1 cellular context compared by ENCODE assay signal in genomic region chr5:172370648-172371248, GRCh38.
TF ChIP-seq lines count a peak whose summit lies in the region.

No MANE protein-coding gene starts in this region.

TF ChIP-seq in HepG2, 621 proteins besides CTCF, POLR2A, EP300 and RAD21 (continued from another document):
- 0 out of 2 replicates have a peak, but pooled peaks have one; percentile 62 for TF ChIP-seq ZNF280D (CRISPR knock-in tag; IDR thresholded peaks at IDR 0.05)
TF ChIP-seq in HepG2: peak in this region for 4.
